8 cellular contexts compared by ENCODE assay signal in the genomic region with DNA sequence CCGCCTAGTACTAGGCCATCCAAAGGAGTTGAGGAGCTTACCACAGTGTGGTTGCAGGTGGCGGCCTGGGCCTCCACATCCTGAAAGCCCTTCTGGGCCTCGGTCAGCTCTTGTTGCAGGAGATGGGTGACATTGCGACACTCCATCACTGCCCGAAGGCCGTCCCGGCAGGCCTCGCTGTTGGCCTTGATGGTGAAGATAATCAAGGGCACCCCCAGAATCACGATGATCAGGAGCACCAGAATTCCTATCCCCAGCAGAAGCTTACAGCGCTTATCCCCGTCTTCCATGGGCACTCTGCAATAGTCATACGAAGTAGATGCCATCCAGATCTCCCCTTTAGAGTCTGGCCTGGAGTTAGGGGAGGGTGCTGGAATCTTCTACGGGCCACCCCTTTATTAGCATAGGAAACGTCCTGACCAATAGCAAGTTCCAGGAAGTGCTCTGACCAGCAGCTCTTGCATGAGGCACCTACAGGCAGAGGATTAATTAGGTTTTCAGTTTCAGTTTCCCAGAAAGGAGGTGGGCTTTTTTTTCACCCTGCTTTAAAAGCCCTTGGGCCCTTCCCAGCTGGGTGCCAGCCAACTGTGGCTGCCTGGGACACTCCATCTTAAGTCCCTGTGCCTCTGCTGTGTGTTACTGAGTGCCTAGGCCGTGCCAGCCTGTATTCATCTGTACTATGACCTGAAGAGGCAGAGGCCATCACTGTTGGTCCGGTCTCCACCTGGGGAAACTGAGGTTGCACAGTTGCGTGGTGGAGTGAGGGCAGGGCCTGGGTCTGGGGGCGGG. TPM values are rescaled to one million over a fixed set of nuclear protein-coding genes. Genes with fewer than 3 reads are reported as not detected.
DNase-seq lines count a peak whose midpoint lies in the region; ATAC-seq and TF ChIP-seq lines count a peak whose summit lies in the region.

BST2 (minus strand) TSS at position 381 of the 789 bp plus-strand sequence; CDS start at position 326, 55 bp downstream.

- intact Hi-C loops in heart right ventricle (cut with DNase I) (no loop called here), prostate gland (cut with DNase I) (no loop called here)

- peak within 1 kb of the TSS; percentile 72 to 95 (median 84) for H3K27ac ChIP-seq in heart right ventricle
- peak within 1 kb of the TSS; percentile 72 to 75 for H3K27ac ChIP-seq in prostate gland

- H3K4me1 ChIP-seq in heart right ventricle (peaks cover 0 to 48% (median 28%) of the 10 kb centered on the region in 9 donors), prostate gland (replicated peaks) (no peaks in the 10 kb centered on the region)

- ATAC-seq in HG02970 (IDR thresholded peaks at IDR 0.05; ENCODE audit: low FRiP score, unreplicated experiment) (peak; percentile 67), heart right ventricle (peak; percentile 85 to 96 (median 94))

- H3K4me3 ChIP-seq in heart right ventricle (peak within 1 kb of the TSS; percentile 41 to 84 (median 64)), prostate gland (peak within 1 kb of the TSS; percentile 23 to 26)

- peak; percentile 39 for TF ChIP-seq POLR2A in prostate gland (IDR thresholded peaks at IDR 0.05)

- H3K27me3 ChIP-seq in heart right ventricle (peaks cover 0 to 6% (median 0%) of the 10 kb centered on the region in 7 donors), prostate gland (replicated peaks; ENCODE audit: insufficient read depth) (no peaks in the 10 kb centered on the region)

- H3K9me3 ChIP-seq in heart right ventricle (no peaks in the 10 kb centered on the region), prostate gland (no peaks in the 10 kb centered on the region)

- 53 to 67% methylated on average over 18 of the region's 18 CpGs for WGBS in heart right ventricle, 2 donors
- 60% methylated on average over 16 of the region's 18 CpGs for WGBS in prostate gland

- TF ChIP-seq CTCF in heart right ventricle (IDR thresholded peaks at IDR 0.05) = no peak
- TF ChIP-seq CTCF in prostate gland (IDR thresholded peaks at IDR 0.05) = no peak

- peak; percentile 71 for DNase-seq in NK-92 treated with Interleukin-12 subunit alpha and Interleukin-12 subunit beta, amount 100 ng/mL, for 24 hours (lab: John Stamatoyannopoulos, UW)
- DNase-seq in NK-92 (lab: John Stamatoyannopoulos, UW; ENCODE audit: unreplicated experiment) (no peak), OCI-M2 (lab: John Stamatoyannopoulos, UW; ENCODE audit: unreplicated experiment) (peak; percentile 65), heart right ventricle (peak; percentile 65 to 72), prostate gland (ENCODE audit: low spot score) (peak; percentile 40), NCI-H128 (lab: John Stamatoyannopoulos, UW; ENCODE audit: unreplicated experiment) (no peak)
- DNase-seq in activated naive CD4-positive, alpha-beta T cell treated with anti-CD3 and anti-CD28 coated beads, Interleukin-2, amount 50 U/mL, for 16 hours = peak; percentile 38

- H3K36me3 ChIP-seq in heart right ventricle (peaks cover 0 to 25% (median 0%) of the 10 kb centered on the region in 9 donors), prostate gland (no peaks in the 10 kb centered on the region)

RNA-seq across cellular contexts. Expression of gene BST2, which starts in this region (rescaled TPM):
- 10 to 100 TPM; 22.7 to 73.5 (median 37.0) TPM for total RNA-seq in heart right ventricle
- polyA plus RNA-seq in heart right ventricle = 10 to 100 TPM; 32.0 to 75.4 TPM
- total RNA-seq in prostate gland = 10 to 100 TPM; 32.7 to 75.3 TPM

Comparison
In these comparisons a context has a peak if more than half of its experiments do, and no peak if none do; other contexts are left out.
1. DNase-seq: peak in NK-92 treated with Interleukin-12 subunit alpha and Interleukin-12 subunit beta, amount 100 ng/mL, for 24 hours (single experiment), OCI-M2 (single experiment), activated naive CD4-positive, alpha-beta T cell treated with anti-CD3 and anti-CD28 coated beads, Interleukin-2, amount 50 U/mL, for 16 hours (single experiment), heart right ventricle (2 of 2) and prostate gland (single experiment); none in NK-92 (single experiment) and NCI-H128 (single experiment).